Comparison of ENCODE assay signal across 24 cellular contexts in genomic region chr13:98260357-98261164, GRCh38.
DNase-seq lines count a peak whose midpoint lies in the region; ATAC-seq and TF ChIP-seq lines count a peak whose summit lies in the region.
"Had no signal": no experiment of that assay in that cellular context is flagged by ENCODE, and none has a peak within 500 bp of the region (broad histone marks: within the 10 kb centered on the region; RNA-seq: fewer than 3 reads in every experiment).

No MANE protein-coding gene starts in this region.

- H3K27ac ChIP-seq in mesenchymal stem cell (ENCODE audit: low read length, poor library complexity, severe bottlenecking) (no peak overlapping the region), sigmoid colon (peak overlapping the region in 3 of 4 donors; percentile 69 to 77 (median 73))
- H3K27ac ChIP-seq: ovary, thoracic aorta had no signal

- POLR2A ChIA-PET in WTC11 (lab: Charles Lee): no interaction called here

- H3K4me3 ChIP-seq in AG10803 (ENCODE audit: low read length): no peak overlapping the region
- no peak overlapping the region for H3K4me3 ChIP-seq in mesenchymal stem cell (ENCODE audit: insufficient read depth in 1 of 2, low read depth in 1 of 2, low read length in 2 of 2)
- no peak overlapping the region for H3K4me3 ChIP-seq in sigmoid colon
- H3K4me3 ChIP-seq: MG63, ovary, skin epidermis, thoracic aorta had no signal

- peaks cover 14% of the 10 kb centered on the region for H3K4me1 ChIP-seq in mesenchymal stem cell (ENCODE audit: control insufficient read depth, insufficient read depth, low read depth, low read length)
- H3K4me1 ChIP-seq in sigmoid colon: peaks cover 0 to 48% (median 20%) of the 10 kb centered on the region in 4 donors

- peaks cover 25% of the 10 kb centered on the region for H3K4me1 Mint-ChIP-seq in WTC11
- no peaks in the 10 kb centered on the region for H3K4me1 Mint-ChIP-seq in activated T-cell treated with anti-CD3 and anti-CD28 coated beads, Interleukin-2, amount 50 U/mL, for 24 hours (ENCODE audit: low read depth)
- H3K4me1 Mint-ChIP-seq: activated CD4-positive, alpha-beta T cell treated with anti-CD3 and anti-CD28 coated beads, Interleukin-2, amount 10 ng/mL, durations not matched to agents 7 days and 5 days; CD4-positive, CD25-positive, alpha-beta regulatory T cell; IgD-negative memory B cell had no signal

- no peak overlapping the region for H2AFZ ChIP-seq in mesenchymal stem cell (ENCODE audit: low read depth, low read length)

- H3K9me3 Mint-ChIP-seq in WTC11: no peaks in the 10 kb centered on the region
- H3K9me3 Mint-ChIP-seq in activated T-cell treated with anti-CD3 and anti-CD28 coated beads, Interleukin-2, amount 50 U/mL, for 24 hours: no peaks in the 10 kb centered on the region
- H3K9me3 Mint-ChIP-seq: activated CD4-positive, alpha-beta T cell treated with anti-CD3 and anti-CD28 coated beads, Interleukin-2, amount 10 ng/mL, durations not matched to agents 7 days and 5 days; effector memory CD8-positive, alpha-beta T cell; IgD-negative memory B cell had no signal

- no peak overlapping the region for H2BK120ac ChIP-seq in mesenchymal stem cell (ENCODE audit: low read depth, low read length)

- no peak overlapping the region for H2BK12ac ChIP-seq in mesenchymal stem cell (ENCODE audit: low read length in 2 of 2)

- CTCF ChIA-PET in WTC11 (lab: Charles Lee): interaction anchor here (2.1 kb wide), 1 partner anchor 89 kb away, joined by 5 read pairs; no protein-coding TSS in a partner anchor

- no peak overlapping the region for H3K4me3 Mint-ChIP-seq in WTC11
- H3K4me3 Mint-ChIP-seq in activated T-cell treated with anti-CD3 and anti-CD28 coated beads, Interleukin-2, amount 50 U/mL, for 24 hours: no peak overlapping the region
- H3K4me3 Mint-ChIP-seq: activated CD4-positive, alpha-beta T cell treated with anti-CD3 and anti-CD28 coated beads, Interleukin-2, amount 10 ng/mL, durations not matched to agents 7 days and 5 days; CD4-positive, CD25-positive, alpha-beta regulatory T cell; effector memory CD8-positive, alpha-beta T cell; IgD-negative memory B cell had no signal

- H2AK5ac ChIP-seq in mesenchymal stem cell (ENCODE audit: low read length, severe bottlenecking): no peak overlapping the region

- H2BK15ac ChIP-seq in mesenchymal stem cell (ENCODE audit: low read depth, poor library complexity, severe bottlenecking): no peak overlapping the region

- no peaks in the 10 kb centered on the region for H3K9me3 ChIP-seq in mesenchymal stem cell (ENCODE audit: control insufficient read depth, low read length)
- no peaks in the 10 kb centered on the region for H3K9me3 ChIP-seq in sigmoid colon
- H3K9me3 ChIP-seq: MG63, ovary, thoracic aorta had no signal

- H2BK5ac ChIP-seq in mesenchymal stem cell (ENCODE audit: low read depth, low read length, poor library complexity, severe bottlenecking): no peak overlapping the region

- no peak for TF ChIP-seq POLR2A in sigmoid colon (IDR thresholded peaks at IDR 0.05)

- no peak overlapping the region for H3K14ac ChIP-seq in mesenchymal stem cell (ENCODE audit: low read length in 2 of 2)

- H3K4me2 ChIP-seq in mesenchymal stem cell (ENCODE audit: low read length, poor library complexity, severe bottlenecking): no peak overlapping the region

- H3K27me3 Mint-ChIP-seq in WTC11 (ENCODE audit: low read depth): no peaks in the 10 kb centered on the region
- H3K27me3 Mint-ChIP-seq in activated T-cell treated with anti-CD3 and anti-CD28 coated beads, Interleukin-2, amount 50 U/mL, for 24 hours: peaks cover 3% of the 10 kb centered on the region

- peak in 1 of 4 donors; percentile 23 for TF ChIP-seq EP300 in sigmoid colon (IDR thresholded peaks at IDR 0.05)

- intact Hi-C loops in sigmoid colon (cut with DNase I): no loop called here

- H3K36me3 ChIP-seq in mesenchymal stem cell (ENCODE audit: control insufficient read depth in 1 of 2, insufficient read depth in 2 of 2, low read depth in 1 of 2, low read length in 2 of 2) (no peaks in the 10 kb centered on the region), sigmoid colon (no peaks in the 10 kb centered on the region)
- H3K36me3 ChIP-seq: MG63, ovary, thoracic aorta had no signal

- WGBS in mesenchymal stem cell: 77% methylated on average over 8 of the region's 8 CpGs
- WGBS in sigmoid colon, 2 donors: 73 to 77% methylated on average over 8 of the region's 8 CpGs

- ATAC-seq in WTC11: no peak
- ATAC-seq: effector memory CD8-positive, alpha-beta T cell had no signal

- TF ChIP-seq CTCF in AG10803 (conservative IDR thresholded peaks at IDR 0.05; ENCODE audit: low read length): no peak
- TF ChIP-seq CTCF in WTC11 (IDR thresholded peaks at IDR 0.05): no peak
- no peak for TF ChIP-seq CTCF in sigmoid colon (IDR thresholded peaks at IDR 0.05)

- no peak overlapping the region for H3K23ac ChIP-seq in mesenchymal stem cell (ENCODE audit: low read length in 2 of 2)

- peak overlapping the region; percentile 37 for H3K9ac ChIP-seq in mesenchymal stem cell (ENCODE audit: low read length)

- DNase-seq in AG10803 (ENCODE audit: low read depth) (peak; percentile 37), WTC11 (ENCODE audit: low spot score) (no peak), mesenchymal stem cell (no peak), sigmoid colon (no peak), NCI-H2029 treated with DMSO at 0.1 percent for 48 hours (lab: John Stamatoyannopoulos, UW) (no peak), NCI-H69 (lab: John Stamatoyannopoulos, UW) (no peak)
- DNase-seq in central memory CD4-positive, alpha-beta T cell: no peak
- no peak for DNase-seq in activated T-cell treated with anti-CD3 and anti-CD28 coated beads, Interleukin-2, amount 50 U/mL, for 24 hours
- DNase-seq: activated CD4-positive, alpha-beta T cell treated with anti-CD3 and anti-CD28 coated beads, Interleukin-2, amount 10 ng/mL, durations not matched to agents 7 days and 5 days; activated CD8-positive, alpha-beta memory T cell treated with anti-CD3 and anti-CD28 coated beads, Interleukin-2, amount 50 U/mL, for 4 hours; activated gamma-delta T cell; amniotic stem cell; CD4-positive, CD25-positive, alpha-beta regulatory T cell; DMS53; effector memory CD8-positive, alpha-beta T cell; hippocampal formation; NCI-H187; NK-92 treated with Interleukin-12 subunit alpha and Interleukin-12 subunit beta, amount 100 ng/mL, for 24 hours; ovary; stimulated activated CD4-positive, alpha-beta T cell treated with anti-CD3 and anti-CD28 coated beads, Interleukin-4, amount 100 ng/mL, for 4 hours had no signal

- H3K4ac ChIP-seq in mesenchymal stem cell (ENCODE audit: low read depth in 1 of 2, low read length in 2 of 2): no peak overlapping the region

- H3K27me3 ChIP-seq in mesenchymal stem cell (ENCODE audit: control insufficient read depth in 1 of 2, insufficient read depth in 1 of 2, low read length in 2 of 2) (no peaks in the 10 kb centered on the region), sigmoid colon (no peaks in the 10 kb centered on the region)
- H3K27me3 ChIP-seq: MG63, ovary had no signal

- no peak overlapping the region for H4K91ac ChIP-seq in mesenchymal stem cell (ENCODE audit: low read length)

- peak overlapping the region in 1 of 2 experiments; percentile 31 for H3K18ac ChIP-seq in mesenchymal stem cell (ENCODE audit: low read depth in 1 of 2, low read length in 2 of 2)

- H3K79me1 ChIP-seq in mesenchymal stem cell (replicated peaks; ENCODE audit: low read length, poor library complexity, severe bottlenecking): peaks cover 15% of the 10 kb centered on the region

- H3K36me3 Mint-ChIP-seq in WTC11: no peaks in the 10 kb centered on the region
- no peaks in the 10 kb centered on the region for H3K36me3 Mint-ChIP-seq in activated T-cell treated with anti-CD3 and anti-CD28 coated beads, Interleukin-2, amount 50 U/mL, for 24 hours (ENCODE audit: low read depth)
- H3K36me3 Mint-ChIP-seq: CD4-positive, CD25-positive, alpha-beta regulatory T cell; IgD-negative memory B cell had no signal

- H4K8ac ChIP-seq in mesenchymal stem cell (ENCODE audit: low read length): no peak overlapping the region

- peak overlapping the region; percentile 21; the same call in 1 of the 2 replicates for H3K27ac Mint-ChIP-seq in WTC11
- no peak overlapping the region for H3K27ac Mint-ChIP-seq in activated T-cell treated with anti-CD3 and anti-CD28 coated beads, Interleukin-2, amount 50 U/mL, for 24 hours
- H3K27ac Mint-ChIP-seq: activated CD4-positive, alpha-beta T cell treated with anti-CD3 and anti-CD28 coated beads, Interleukin-2, amount 10 ng/mL, durations not matched to agents 7 days and 5 days; CD4-positive, CD25-positive, alpha-beta regulatory T cell; effector memory CD8-positive, alpha-beta T cell; IgD-negative memory B cell had no signal

TF ChIP-seq in WTC11, 78 proteins besides CTCF, POLR2A, EP300 and RAD21:
- TF ChIP-seq ZBTB21 (CRISPR knock-in tag; IDR thresholded peaks at IDR 0.05; ENCODE audit: borderline replicate concordance) (no peak), TP53 (CRISPR knock-in tag; IDR thresholded peaks at IDR 0.05) (no peak), ZNF219 (CRISPR knock-in tag; IDR thresholded peaks at IDR 0.05; ENCODE audit: borderline replicate concordance) (no peak), USF2 (CRISPR knock-in tag; IDR thresholded peaks at IDR 0.05) (no peak), OVOL2 (CRISPR knock-in tag; IDR thresholded peaks at IDR 0.05; ENCODE audit: borderline replicate concordance) (no peak), FOXP1 (CRISPR knock-in tag; IDR thresholded peaks at IDR 0.05; ENCODE audit: borderline replicate concordance) (no peak), ATF1 (CRISPR knock-in tag; IDR thresholded peaks at IDR 0.05) (no peak)
